ENCODE assay signal across 10 cellular contexts in genomic region chr6:53236241-53236640, GRCh38.
DNase-seq lines count a peak whose midpoint lies in the region; ATAC-seq, FAIRE-seq and TF ChIP-seq lines count a peak whose summit lies in the region.
"Had no signal": no experiment of that assay in that cellular context is flagged by ENCODE, and none has a peak within 500 bp of the region (broad histone marks: within the 10 kb centered on the region; RNA-seq: fewer than 3 reads in every experiment).

No MANE protein-coding gene starts in this region.

- no peaks in the 10 kb centered on the region for H3K27me3 ChIP-seq in dorsolateral prefrontal cortex

- in situ Hi-C loops in GM13977 (cut with MboI; ENCODE audit: low pct_unique_long_range_greater_than_20kb, low sequenced_read_pairs, unreplicated experiment), result no loop called here

- TF ChIP-seq CTCF in GM13977 (IDR thresholded peaks at IDR 0.05; ENCODE audit: extremely low read depth, insufficient read depth, missing control alignments) (no peak), dorsolateral prefrontal cortex (IDR thresholded peaks at IDR 0.05 in 54 of 56, conservative IDR thresholded peaks at IDR 0.05 in 2 of 56; ENCODE audit: low read depth in 1 of 56, partially characterized antibody in 56 of 56) (no peak)

- intact Hi-C loops in dorsolateral prefrontal cortex (cut with DNase I), result no loop called here

- no peak overlapping the region for H3K27ac ChIP-seq in dorsolateral prefrontal cortex

- ATAC-seq in HG03378 (IDR thresholded peaks at IDR 0.05; ENCODE audit: unreplicated experiment), result peak; percentile 27

- DNase-seq in GM13977 (ENCODE audit: low spot score) (peak; percentile 16), GM19239 (ENCODE audit: insufficient read length, low spot score) (no peak), fibroblast of peridontal ligament (ENCODE audit: extremely low read depth) (peak; percentile 16), HT-29 (ENCODE audit: low spot score) (no peak), urothelium cell line (ENCODE audit: low spot score) (no peak), dorsolateral prefrontal cortex (no peak)
- DNase-seq: DND-41, KG1 had no signal

- H3K4me3 ChIP-seq in dorsolateral prefrontal cortex, result no peak overlapping the region

- FAIRE-seq in GM19239 (lab: Jason Lieb, UNC) (peak; percentile 77), urothelium cell line (lab: Jason Lieb, UNC) (no peak)
- FAIRE-seq: astrocyte had no signal

Comparison
In these comparisons a context has a peak if more than half of its experiments do, and no peak if none do; other contexts are left out.
1. DNase-seq: peak in GM13977 (single experiment) and fibroblast of peridontal ligament (single experiment); none in GM19239 (single experiment), HT-29 (single experiment), urothelium cell line (single experiment) and dorsolateral prefrontal cortex (0 of 10).